ENCODE assay signal across 8 cellular contexts in genomic region chr16:57734925-57735754, GRCh38. TPM values are rescaled to one million over a fixed set of nuclear protein-coding genes. Genes with fewer than 3 reads are reported as not detected.
DNase-seq lines count a peak whose midpoint lies in the region; ATAC-seq and TF ChIP-seq lines count a peak whose summit lies in the region.

No MANE protein-coding gene starts in this region.

- ATAC-seq in naive thymus-derived CD4-positive, alpha-beta T cell: peak; percentile 96
- ATAC-seq in stimulated activated memory B cell treated with anti-CD40 and anti-IgM and Interleukin-4, amounts not matched to agents 10 μg/mL and 1 μg/mL and 100 μg/mL, for 72 hours: peak; percentile 95

- H3K4me3 ChIP-seq in LNCaP clone FGC (ENCODE audit: low read depth, low read length) (peak overlapping the region; percentile 96), fibroblast of mammary gland (ENCODE audit: control insufficient read depth, low read depth, low read length) (peak overlapping the region; percentile 72)
- H3K4me3 ChIP-seq in naive thymus-derived CD4-positive, alpha-beta T cell (ENCODE audit: low read length): peak overlapping the region; percentile 93

- peaks cover 15% of the 10 kb centered on the region for H3K4me1 Mint-ChIP-seq in activated T-helper 2 cell treated with anti-CD3 and anti-CD28 coated beads, Interferon-gamma antibody, Interleukin-2, Interleukin-4, amounts not matched to agents 10 μg/mL and 5 μg/mL and 100 μg/mL, durations not matched to agents 14 hours and 24 hours and 36 hours (ENCODE audit: low read depth)
- peaks cover 14 to 38% (median 26%) of the 10 kb centered on the region in 7 donors for H3K4me1 Mint-ChIP-seq in naive thymus-derived CD4-positive, alpha-beta T cell
- peaks cover 15% of the 10 kb centered on the region for H3K4me1 Mint-ChIP-seq in stimulated activated memory B cell treated with anti-CD40 and anti-IgM and Interleukin-4, amounts not matched to agents 10 μg/mL and 1 μg/mL and 100 μg/mL, for 72 hours

- H3K4me1 ChIP-seq in naive thymus-derived CD4-positive, alpha-beta T cell (ENCODE audit: control insufficient read depth in 2 of 2, insufficient read depth in 2 of 2, low read length in 2 of 2): peaks cover 12 to 14% of the 10 kb centered on the region in 2 donors

- H3K36me3 Mint-ChIP-seq in activated T-helper 2 cell treated with anti-CD3 and anti-CD28 coated beads, Interferon-gamma antibody, Interleukin-2, Interleukin-4, amounts not matched to agents 10 μg/mL and 5 μg/mL and 100 μg/mL, durations not matched to agents 14 hours and 24 hours and 36 hours (ENCODE audit: low read depth): peaks cover 14% of the 10 kb centered on the region
- peaks cover 0 to 12% (median 7%) of the 10 kb centered on the region in 5 donors for H3K36me3 Mint-ChIP-seq in naive thymus-derived CD4-positive, alpha-beta T cell
- H3K36me3 Mint-ChIP-seq in stimulated activated memory B cell treated with anti-CD40 and anti-IgM and Interleukin-4, amounts not matched to agents 10 μg/mL and 1 μg/mL and 100 μg/mL, for 72 hours: peaks cover 10% of the 10 kb centered on the region

- intact Hi-C loops in activated T-helper 2 cell treated with anti-CD3 and anti-CD28 coated beads, Interferon-gamma antibody, Interleukin-2, Interleukin-4, amounts not matched to agents 10 μg/mL and 5 μg/mL and 100 μg/mL, durations not matched to agents 14 hours and 24 hours and 36 hours (cut with micrococcal nuclease): loop anchor here (1.0 to 5.0 kb wide), 5 partner anchors 77 to 394 kb away; partner anchors contain the start of genes CFAP20 and USB1
- intact Hi-C loops in naive thymus-derived CD4-positive, alpha-beta T cell (cut with micrococcal nuclease): loop anchor here (1.0 to 10.0 kb wide), 23 partner anchors 22 to 1310 kb away; partner anchors contain the start of genes CCDC102A (in 2 of the 2), CFAP20 (in 2 of the 2), CIAPIN1 (in 2 of the 2) and COQ9 (in 2 of the 2)

- POLR2A ChIA-PET in naive thymus-derived CD4-positive, alpha-beta T cell (lab: Charles Lee): interaction anchor here (0.6 to 1.6 kb wide), 7 partner anchors 10 to 1284 kb away, joined by 3 to 6 read pairs (median 6); partner anchors contain the start of genes CFAP20, CIAPIN1, COQ9 and NUDT21

- H3K36me3 ChIP-seq in naive thymus-derived CD4-positive, alpha-beta T cell (ENCODE audit: control insufficient read depth in 2 of 3, insufficient read depth in 3 of 3, low read length in 3 of 3): peaks cover 0 to 5% (median 0%) of the 10 kb centered on the region in 3 experiments

- H3K9me3 ChIP-seq in naive thymus-derived CD4-positive, alpha-beta T cell (ENCODE audit: control insufficient read depth in 2 of 3, low read length in 3 of 3): no peaks in the 10 kb centered on the region

- no peaks in the 10 kb centered on the region for H3K27me3 ChIP-seq in naive thymus-derived CD4-positive, alpha-beta T cell (ENCODE audit: control insufficient read depth in 2 of 2, insufficient read depth in 2 of 2, low read length in 2 of 2)

- H3K4me3 Mint-ChIP-seq in activated T-helper 2 cell treated with anti-CD3 and anti-CD28 coated beads, Interferon-gamma antibody, Interleukin-2, Interleukin-4, amounts not matched to agents 10 μg/mL and 5 μg/mL and 100 μg/mL, durations not matched to agents 14 hours and 24 hours and 36 hours (ENCODE audit: low read depth): peak overlapping the region; percentile 97
- peak overlapping the region; percentile 90 to 99 (median 96) for H3K4me3 Mint-ChIP-seq in naive thymus-derived CD4-positive, alpha-beta T cell
- peak overlapping the region; percentile 89 for H3K4me3 Mint-ChIP-seq in stimulated activated memory B cell treated with anti-CD40 and anti-IgM and Interleukin-4, amounts not matched to agents 10 μg/mL and 1 μg/mL and 100 μg/mL, for 72 hours

- peaks cover 10% of the 10 kb centered on the region for H3K9me3 Mint-ChIP-seq in activated T-helper 2 cell treated with anti-CD3 and anti-CD28 coated beads, Interferon-gamma antibody, Interleukin-2, Interleukin-4, amounts not matched to agents 10 μg/mL and 5 μg/mL and 100 μg/mL, durations not matched to agents 14 hours and 24 hours and 36 hours
- H3K9me3 Mint-ChIP-seq in naive thymus-derived CD4-positive, alpha-beta T cell: peaks cover 0 to 19% (median 7%) of the 10 kb centered on the region in 11 donors
- H3K9me3 Mint-ChIP-seq in stimulated activated memory B cell treated with anti-CD40 and anti-IgM and Interleukin-4, amounts not matched to agents 10 μg/mL and 1 μg/mL and 100 μg/mL, for 72 hours: peaks cover 4% of the 10 kb centered on the region

- TF ChIP-seq CTCF in LNCaP clone FGC (IDR thresholded peaks at IDR 0.05; ENCODE audit: control insufficient read depth, extremely low read depth, insufficient read depth) (no peak), fibroblast of mammary gland (conservative IDR thresholded peaks at IDR 0.05; ENCODE audit: control insufficient read depth, insufficient read depth, low read depth, low read length) (no peak)

- no peaks in the 10 kb centered on the region for H3K27me3 Mint-ChIP-seq in activated T-helper 2 cell treated with anti-CD3 and anti-CD28 coated beads, Interferon-gamma antibody, Interleukin-2, Interleukin-4, amounts not matched to agents 10 μg/mL and 5 μg/mL and 100 μg/mL, durations not matched to agents 14 hours and 24 hours and 36 hours (ENCODE audit: low read depth)
- H3K27me3 Mint-ChIP-seq in naive thymus-derived CD4-positive, alpha-beta T cell: no peaks in the 10 kb centered on the region
- no peaks in the 10 kb centered on the region for H3K27me3 Mint-ChIP-seq in stimulated activated memory B cell treated with anti-CD40 and anti-IgM and Interleukin-4, amounts not matched to agents 10 μg/mL and 1 μg/mL and 100 μg/mL, for 72 hours

- peak overlapping the region; percentile 80 for H3K27ac ChIP-seq in naive thymus-derived CD4-positive, alpha-beta T cell (ENCODE audit: low read depth, low read length)

- DNase-seq in EL (peak; percentile 100), H4 (ENCODE audit: low spot score) (peak; percentile 99), LNCaP clone FGC (ENCODE audit: low read depth) (peak; percentile 100), RPMI8226 (peak; percentile 100), fibroblast of mammary gland (ENCODE audit: low read depth) (peak; percentile 100)
- DNase-seq in activated T-helper 2 cell treated with anti-CD3 and anti-CD28 coated beads, Interferon-gamma antibody, Interleukin-2, Interleukin-4, amounts not matched to agents 10 μg/mL and 5 μg/mL and 100 μg/mL, durations not matched to agents 14 hours and 24 hours and 36 hours (ENCODE audit: low spot score): peak; percentile 98
- peak; percentile 88 to 100 (median 98) for DNase-seq in naive thymus-derived CD4-positive, alpha-beta T cell

- CTCF ChIA-PET in naive thymus-derived CD4-positive, alpha-beta T cell (lab: Charles Lee): interaction anchor here (0.8 kb wide), 1 partner anchor 238 kb away, joined by 3 read pairs; no protein-coding TSS in a partner anchor

- H3K27ac Mint-ChIP-seq in activated T-helper 2 cell treated with anti-CD3 and anti-CD28 coated beads, Interferon-gamma antibody, Interleukin-2, Interleukin-4, amounts not matched to agents 10 μg/mL and 5 μg/mL and 100 μg/mL, durations not matched to agents 14 hours and 24 hours and 36 hours: peak overlapping the region; percentile 96
- H3K27ac Mint-ChIP-seq in naive thymus-derived CD4-positive, alpha-beta T cell: peak overlapping the region; percentile 81 to 98 (median 93)
- peak overlapping the region; percentile 91 for H3K27ac Mint-ChIP-seq in stimulated activated memory B cell treated with anti-CD40 and anti-IgM and Interleukin-4, amounts not matched to agents 10 μg/mL and 1 μg/mL and 100 μg/mL, for 72 hours

RNA-seq across cellular contexts. Expression of gene KATNB1, which starts 0.4 kb away (rescaled TPM):
- total RNA-seq in H4 (2014; rRNA removed; shearing (Covaris generic)): 22.1 and 24.9 TPM in 2 replicates
- 34.1 and 35.4 TPM in 2 replicates for total RNA-seq in activated T-helper 2 cell treated with anti-CD3 and anti-CD28 coated beads, Interferon-gamma antibody, Interleukin-2, Interleukin-4, amounts not matched to agents 10 μg/mL and 5 μg/mL and 100 μg/mL, durations not matched to agents 14 hours and 24 hours and 36 hours
- total RNA-seq in naive thymus-derived CD4-positive, alpha-beta T cell: 10 to 100 TPM; 20.4 to 30.4 (median 26.0) TPM
- 10 to 100 TPM; 25.2 to 32.9 TPM for polyA plus RNA-seq in naive thymus-derived CD4-positive, alpha-beta T cell

RNA-seq across cellular contexts. Expression of gene DRC7, which starts 40.5 kb away (rescaled TPM):
- total RNA-seq in H4 (2014; rRNA removed; shearing (Covaris generic)): 0.02 TPM in 1 of 2 replicates, not detected in the other
- not detected in 2 replicates for total RNA-seq in activated T-helper 2 cell treated with anti-CD3 and anti-CD28 coated beads, Interferon-gamma antibody, Interleukin-2, Interleukin-4, amounts not matched to agents 10 μg/mL and 5 μg/mL and 100 μg/mL, durations not matched to agents 14 hours and 24 hours and 36 hours
- not detected for total RNA-seq in naive thymus-derived CD4-positive, alpha-beta T cell
- polyA plus RNA-seq in naive thymus-derived CD4-positive, alpha-beta T cell: not detected

Comparison
In these comparisons a context has a peak if more than half of its experiments do, and no peak if none do; other contexts are left out.
1. Peak in every context shown above with its lines: DNase-seq, ATAC-seq, H3K4me3 ChIP-seq and H3K27ac ChIP-seq.